ENCODE assay signal across 1 cellular context in the genomic region with DNA sequence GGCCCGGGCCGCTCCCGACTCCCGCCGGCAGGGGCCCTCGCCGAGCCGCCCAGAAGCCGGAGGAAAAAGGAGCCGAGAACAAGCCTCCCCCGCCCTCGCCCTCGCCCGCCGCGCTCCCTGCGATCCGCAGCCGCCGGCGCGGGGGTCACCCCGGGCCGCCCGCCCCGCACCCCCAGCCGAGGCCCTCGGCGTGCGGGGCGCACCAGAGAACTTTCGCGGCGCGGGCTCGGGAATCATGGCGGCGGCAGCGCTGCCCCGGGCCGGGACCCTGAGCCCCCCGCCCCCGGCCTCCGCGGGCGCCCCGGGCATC.
TF ChIP-seq lines count a peak whose summit lies in the region.

No MANE protein-coding gene starts in this region.

TF ChIP-seq in IMR-90, 13 proteins besides CTCF, POLR2A, EP300 and RAD21:
- peak; percentile 75; the same call in 1 of the 2 replicates for TF ChIP-seq MAZ (IDR thresholded peaks at IDR 0.05; ENCODE audit: borderline replicate concordance, low read depth, low read length)
- TF ChIP-seq SMC3 (IDR thresholded peaks at IDR 0.05; ENCODE audit: low read depth, low read length) = peak; percentile 52
- TF ChIP-seq BHLHE40 (IDR thresholded peaks at IDR 0.05; ENCODE audit: low read depth, low read length) = no peak
- no peak for TF ChIP-seq CHD1 (IDR thresholded peaks at IDR 0.05; ENCODE audit: low read depth, low read length)
- 0 out of 2 replicates have a peak, but pooled peaks have one; percentile 23 for TF ChIP-seq MXI1 (IDR thresholded peaks at IDR 0.05; ENCODE audit: borderline replicate concordance, low read depth, low read length)
- no peak for TF ChIP-seq RCOR1 (IDR thresholded peaks at IDR 0.05; ENCODE audit: insufficient replicate concordance, low read length)
TF ChIP-seq in IMR-90: peak in this region for 3.
